In the genomic region with DNA sequence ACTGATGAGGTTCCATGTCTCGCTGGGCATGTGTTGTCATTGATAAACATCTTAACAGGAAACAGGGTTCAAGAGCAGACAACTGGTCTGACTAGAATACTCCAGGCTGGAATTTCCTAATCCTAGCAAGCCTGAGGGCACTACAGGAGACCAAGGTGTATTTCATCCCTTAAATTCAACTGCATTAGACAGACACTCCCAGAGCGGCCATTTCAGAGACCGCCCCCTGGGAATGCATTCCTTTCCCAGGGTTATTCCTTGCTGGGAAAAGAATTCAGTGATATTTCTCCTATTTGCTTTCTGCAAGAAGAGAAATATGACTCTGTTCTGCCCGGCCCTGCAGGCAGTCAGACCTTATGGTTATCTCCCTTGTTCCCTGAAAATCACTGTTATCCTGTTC, we compare ENCODE assay signal across 5 cellular contexts.
A peak's percentile ranks its signal among the peaks of the same experiment; 100 is the strongest.
DNase-seq lines count a peak whose midpoint lies in the region; ATAC-seq and TF ChIP-seq lines count a peak whose summit lies in the region.
"Not testable (repeated sequence)": the region's sequence is repeated elsewhere in the genome, so short reads cannot be mapped to it uniquely, and the experiment has no call there.

No MANE protein-coding gene starts in this region.

- not testable (repeated sequence) for H3K4me3 ChIP-seq in GM23338, SJCRH30

- CTCF ChIA-PET in WTC11 (lab: Charles Lee) = not testable (repeated sequence)

- peaks cover 25% of the 10 kb centered on the region for H3K27me3 ChIP-seq in GM23338 (ENCODE audit: insufficient read depth)
- H3K27me3 ChIP-seq in SJCRH30 = not testable (repeated sequence)

- peaks cover 11% of the 10 kb centered on the region; the same call in 2 of the 3 replicates for H3K36me3 Mint-ChIP-seq in GM23338 (ENCODE audit: low read depth)
- peaks cover 27% of the 10 kb centered on the region for H3K36me3 Mint-ChIP-seq in WTC11
- H3K36me3 Mint-ChIP-seq in glutamatergic neuron (ENCODE audit: unreplicated experiment); nephron progenitor cell (ENCODE audit: low read depth): not testable (repeated sequence)

- H3K4me2 ChIP-seq in GM23338 = not testable (repeated sequence)

- not testable (repeated sequence) for H3F3A ChIP-seq in GM23338 (replicated peaks; ENCODE audit: low read depth)

- H3K4me3 Mint-ChIP-seq in GM23338; WTC11; glutamatergic neuron (ENCODE audit: unreplicated experiment); nephron progenitor cell: not testable (repeated sequence)

- H3K9me3 ChIP-seq in SJCRH30 (replicated peaks) = not testable (repeated sequence)

- not testable (repeated sequence) for H2AFZ ChIP-seq in GM23338

- peak; percentile 20 for DNase-seq in GM23338 (ENCODE audit: low spot score)
- peak; percentile 18 to 20 for DNase-seq in SJCRH30
- DNase-seq in WTC11 (ENCODE audit: low spot score) = peak; percentile 57
- peak; percentile 31 for DNase-seq in glutamatergic neuron
- peak; percentile 3 for DNase-seq in nephron progenitor cell

- not testable (repeated sequence) for H3K27ac Mint-ChIP-seq in GM23338; WTC11; glutamatergic neuron (ENCODE audit: unreplicated experiment); nephron progenitor cell

- H3K79me2 ChIP-seq in GM23338 (replicated peaks; ENCODE audit: insufficient read depth) = not testable (repeated sequence)

- POLR2A ChIA-PET in WTC11 (lab: Charles Lee) = not testable (repeated sequence)

- H3K9me3 Mint-ChIP-seq in GM23338 (peaks cover 20% of the 10 kb centered on the region), WTC11 (peaks cover 40% of the 10 kb centered on the region), nephron progenitor cell (peaks cover 28% of the 10 kb centered on the region)
- H3K9me3 Mint-ChIP-seq in glutamatergic neuron (ENCODE audit: unreplicated experiment) = not testable (repeated sequence)

- H3K36me3 ChIP-seq in GM23338 (ENCODE audit: insufficient read depth); SJCRH30: not testable (repeated sequence)

- ATAC-seq in GM23338, WTC11: not testable (repeated sequence)

- H3K4me1 Mint-ChIP-seq in GM23338; WTC11; glutamatergic neuron (ENCODE audit: low read depth, unreplicated experiment); nephron progenitor cell: not testable (repeated sequence)

- H3K9me2 ChIP-seq in GM23338 (ENCODE audit: insufficient read depth) = not testable (repeated sequence)

- not testable (repeated sequence) for H3K4me1 ChIP-seq in GM23338 (ENCODE audit: insufficient read depth); SJCRH30

- H4K20me1 ChIP-seq in GM23338 (replicated peaks; ENCODE audit: insufficient read depth) = not testable (repeated sequence)

- not testable (repeated sequence) for TF ChIP-seq CTCF in GM23338 (conservative IDR thresholded peaks at IDR 0.05; ENCODE audit: low read depth in 2 of 2); WTC11 (IDR thresholded peaks at IDR 0.05); glutamatergic neuron (IDR thresholded peaks at IDR 0.05; ENCODE audit: partially characterized antibody, unreplicated experiment); nephron progenitor cell (IDR thresholded peaks at IDR 0.05)

- H3K27me3 Mint-ChIP-seq in GM23338 (ENCODE audit: insufficient read depth, low read depth, poor library complexity) = peaks cover 10% of the 10 kb centered on the region
- H3K27me3 Mint-ChIP-seq in WTC11 (ENCODE audit: low read depth) = peaks cover 30% of the 10 kb centered on the region
- not testable (repeated sequence) for H3K27me3 Mint-ChIP-seq in glutamatergic neuron (ENCODE audit: unreplicated experiment); nephron progenitor cell (ENCODE audit: low read depth, poor library complexity)

- H3K27ac ChIP-seq in GM23338 (ENCODE audit: low read depth); SJCRH30: not testable (repeated sequence)

Comparison
In these comparisons a context has a peak if more than half of its experiments do, and no peak if none do; other contexts are left out.
1. DNase-seq: peak in every context shown above with its lines; median percentile 57 in WTC11; 31 in glutamatergic neuron; 20 in GM23338; 19 in SJCRH30; 3 in nephron progenitor cell.